26 cellular contexts compared by ENCODE assay signal in the genomic region with DNA sequence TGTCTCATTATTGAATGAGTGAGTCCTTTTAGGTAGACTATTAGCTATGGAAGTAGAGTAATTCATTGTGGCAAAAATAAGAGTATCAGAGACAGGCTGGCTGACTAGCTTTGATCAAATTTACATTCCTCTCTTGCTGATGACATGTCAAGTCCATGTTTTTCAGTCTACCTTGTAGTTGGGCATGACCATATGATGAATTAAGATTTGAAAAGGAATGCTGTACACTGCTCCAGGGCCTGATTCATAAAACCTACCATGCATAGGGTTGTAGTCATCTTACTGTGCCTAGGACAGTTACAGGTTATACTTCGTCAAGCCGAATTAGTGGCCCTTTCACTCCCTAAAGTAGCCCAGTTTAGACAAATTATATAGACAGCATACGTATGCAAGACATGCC.
A peak's percentile ranks its signal among the peaks of the same experiment; 100 is the strongest.
DNase-seq lines count a peak whose midpoint lies in the region; ATAC-seq, FAIRE-seq and TF ChIP-seq lines count a peak whose summit lies in the region.
"Had no signal": no experiment of that assay in that cellular context is flagged by ENCODE, and none has a peak within 500 bp of the region (broad histone marks: within the 10 kb centered on the region; RNA-seq: fewer than 3 reads in every experiment).

No MANE protein-coding gene starts in this region.

- no peak overlapping the region for H3K27ac ChIP-seq in foreskin keratinocyte
- H3K27ac ChIP-seq in tibial nerve, result no peak overlapping the region
- H3K27ac ChIP-seq: A549; BLaER1 treated with 17β-estradiol and CSF1 and Interleukin-3, amounts not matched to agents 10 nM and 100 nM; GM23248 had no signal

- no peak for FAIRE-seq in bronchial epithelial cell (lab: Jason Lieb, UNC)
- peak; percentile 56 for FAIRE-seq in urothelium cell line (lab: Jason Lieb, UNC)
- FAIRE-seq: A549, GM12891, GM18507, H1 had no signal

- H3K4me1 Mint-ChIP-seq in activated T-cell treated with anti-CD3 and anti-CD28 coated beads, Interleukin-2, amount 50 U/mL, for 24 hours (ENCODE audit: low read depth), result no peaks in the 10 kb centered on the region
- H3K4me1 Mint-ChIP-seq: CD14-positive monocyte; CD8-positive, alpha-beta memory T cell had no signal

- H3K36me3 ChIP-seq in bronchial epithelial cell (ENCODE audit: control insufficient read depth, insufficient read depth, low read length) (no peaks in the 10 kb centered on the region), tibial nerve (no peaks in the 10 kb centered on the region)
- H3K36me3 ChIP-seq: BE2C; BLaER1 treated with 17β-estradiol and CSF1 and Interleukin-3, amounts not matched to agents 10 nM and 100 nM had no signal

- no peaks in the 10 kb centered on the region for H3K36me3 Mint-ChIP-seq in activated T-cell treated with anti-CD3 and anti-CD28 coated beads, Interleukin-2, amount 50 U/mL, for 24 hours (ENCODE audit: low read depth)
- H3K36me3 Mint-ChIP-seq: CD14-positive monocyte; CD8-positive, alpha-beta memory T cell had no signal

- no peak overlapping the region for H3K4me3 Mint-ChIP-seq in activated T-cell treated with anti-CD3 and anti-CD28 coated beads, Interleukin-2, amount 50 U/mL, for 24 hours
- H3K4me3 Mint-ChIP-seq: CD14-positive monocyte; CD4-positive, alpha-beta T cell; CD8-positive, alpha-beta memory T cell had no signal

- no peaks in the 10 kb centered on the region for H3K27me3 Mint-ChIP-seq in activated T-cell treated with anti-CD3 and anti-CD28 coated beads, Interleukin-2, amount 50 U/mL, for 24 hours
- H3K27me3 Mint-ChIP-seq: CD4-positive, alpha-beta T cell; CD8-positive, alpha-beta memory T cell had no signal

- no peak for TF ChIP-seq POLR2A in tibial nerve (IDR thresholded peaks at IDR 0.05)

- H3K4me3 ChIP-seq in bronchial epithelial cell (ENCODE audit: low read depth, low read length), result no peak overlapping the region
- H3K4me3 ChIP-seq in tibial nerve, result no peak overlapping the region
- H3K4me3 ChIP-seq: A549; BLaER1 treated with 17β-estradiol and CSF1 and Interleukin-3, amounts not matched to agents 10 nM and 100 nM; GM23248 had no signal

- H3K27me3 ChIP-seq in bronchial epithelial cell (ENCODE audit: control insufficient read depth, insufficient read depth, low read length) (no peaks in the 10 kb centered on the region), foreskin keratinocyte (no peaks in the 10 kb centered on the region), tibial nerve (no peaks in the 10 kb centered on the region)
- H3K27me3 ChIP-seq: BE2C; BLaER1 treated with 17β-estradiol and CSF1 and Interleukin-3, amounts not matched to agents 10 nM and 100 nM had no signal

- peaks cover 0 to 8% (median 0%) of the 10 kb centered on the region in 4 donors for H3K9me3 ChIP-seq in tibial nerve
- H3K9me3 ChIP-seq: A549, BE2C had no signal

- ATAC-seq in foreskin keratinocyte (peak; percentile 64), GM19467 (IDR thresholded peaks at IDR 0.05; ENCODE audit: unreplicated experiment) (no peak)
- ATAC-seq: A549 had no signal

- peaks cover 6% of the 10 kb centered on the region for H3K9me3 Mint-ChIP-seq in activated T-cell treated with anti-CD3 and anti-CD28 coated beads, Interleukin-2, amount 50 U/mL, for 24 hours

- DNase-seq in SK-N-DZ (ENCODE audit: low spot score) (peak; percentile 27), bronchial epithelial cell (ENCODE audit: low read depth) (peak; percentile 11), foreskin keratinocyte (peak in 1 of 2 donors; percentile 58), urothelium cell line (ENCODE audit: low spot score) (no peak), tibial nerve (ENCODE audit: low spot score in 2 of 2) (no peak)
- DNase-seq in activated T-cell treated with anti-CD3 and anti-CD28 coated beads, Interleukin-2, amount 50 U/mL, for 24 hours, result no peak
- DNase-seq: 8988T; ACHN; AML-193; BE2C; CD4-positive, alpha-beta T cell; CD8-positive, alpha-beta memory T cell; DMS 273 treated with DMSO at 0.1 percent for 48 hours; DMS79; EL; GDM1; GM23248; H7; HCEC 1CT had no signal

- 84 to 89% methylated on average over 3 of the region's 3 CpGs for WGBS in tibial nerve, 2 donors

- no peak overlapping the region for H3K27ac Mint-ChIP-seq in activated T-cell treated with anti-CD3 and anti-CD28 coated beads, Interleukin-2, amount 50 U/mL, for 24 hours
- H3K27ac Mint-ChIP-seq: CD14-positive monocyte; CD4-positive, alpha-beta T cell; CD8-positive, alpha-beta memory T cell had no signal

- H3K4me1 ChIP-seq in foreskin keratinocyte, result peaks cover 12% of the 10 kb centered on the region
- H3K4me1 ChIP-seq in tibial nerve, result no peaks in the 10 kb centered on the region
- H3K4me1 ChIP-seq: A549; BE2C; BLaER1 treated with 17β-estradiol and CSF1 and Interleukin-3, amounts not matched to agents 10 nM and 100 nM had no signal

- TF ChIP-seq CTCF in bronchial epithelial cell (IDR thresholded peaks at IDR 0.05; ENCODE audit: insufficient read depth, low read length, severe bottlenecking), result no peak
- no peak for TF ChIP-seq CTCF in foreskin keratinocyte (conservative IDR thresholded peaks at IDR 0.05)
- TF ChIP-seq CTCF in tibial nerve (IDR thresholded peaks at IDR 0.05), result no peak

- no peak for TF ChIP-seq EP300 in tibial nerve (IDR thresholded peaks at IDR 0.05)

Comparison
In these comparisons a context has a peak if more than half of its experiments do, and no peak if none do; other contexts are left out.
1. DNase-seq: peak in SK-N-DZ (single experiment) and bronchial epithelial cell (single experiment); none in urothelium cell line (single experiment), tibial nerve (0 of 2) and activated T-cell treated with anti-CD3 and anti-CD28 coated beads, Interleukin-2, amount 50 U/mL, for 24 hours (single experiment).